9 cellular contexts compared by ENCODE assay signal in genomic region chr9:79574716-79575242, GRCh38. TPM values are rescaled to one million over a fixed set of nuclear protein-coding genes. Genes with fewer than 3 reads are reported as not detected.
DNase-seq lines count a peak whose midpoint lies in the region; ATAC-seq, FAIRE-seq and TF ChIP-seq lines count a peak whose summit lies in the region.
"Had no signal": no experiment of that assay in that cellular context is flagged by ENCODE, and none has a peak within 500 bp of the region (broad histone marks: within the 10 kb centered on the region; RNA-seq: fewer than 3 reads in every experiment).

No MANE protein-coding gene starts in this region.

- H3K4me1 ChIP-seq in small intestine (ENCODE audit: control insufficient read depth in 2 of 2, insufficient read depth in 1 of 2, low read depth in 1 of 2, low read length in 1 of 2): peaks cover 7 to 8% of the 10 kb centered on the region in 2 donors

- CTCF ChIA-PET in WTC11 (lab: Charles Lee): no interaction called here

- H3K4me1 Mint-ChIP-seq in WTC11 (peaks cover 39% of the 10 kb centered on the region), glutamatergic neuron (ENCODE audit: low read depth, unreplicated experiment) (peaks cover 34% of the 10 kb centered on the region)

- H3K27me3 Mint-ChIP-seq in WTC11 (ENCODE audit: low read depth) (peaks cover 6% of the 10 kb centered on the region; the same call in 1 of the 2 replicates), glutamatergic neuron (ENCODE audit: unreplicated experiment) (peaks cover 7% of the 10 kb centered on the region)

- no peaks in the 10 kb centered on the region for H3K27me3 ChIP-seq in small intestine (ENCODE audit: control insufficient read depth in 2 of 2, insufficient read depth in 2 of 2, low read length in 2 of 2)

- ATAC-seq in WTC11 (no peak), HG03521 (IDR thresholded peaks at IDR 0.05; ENCODE audit: unreplicated experiment) (no peak)

- no peak overlapping the region for H3K27ac ChIP-seq in small intestine (ENCODE audit: low read depth in 1 of 2, low read length in 1 of 2)

- H3K9me3 Mint-ChIP-seq in WTC11: no peaks in the 10 kb centered on the region
- peaks cover 19% of the 10 kb centered on the region for H3K9me3 Mint-ChIP-seq in glutamatergic neuron (ENCODE audit: unreplicated experiment)

- DNase-seq in NCI-H2227 (lab: John Stamatoyannopoulos, UW; ENCODE audit: unreplicated experiment) (peak; percentile 15), NCI-H2227 treated with DMSO at 0.1 percent for 48 hours (lab: John Stamatoyannopoulos, UW) (no peak), WTC11 (ENCODE audit: low spot score) (no peak), glutamatergic neuron (no peak), skeletal muscle cell (ENCODE audit: low read depth) (no peak), small intestine (no peak), NK-92 (lab: John Stamatoyannopoulos, UW; ENCODE audit: unreplicated experiment) (no peak)
- DNase-seq: stimulated activated CD4-positive, alpha-beta T cell treated with anti-CD3 and anti-CD28 coated beads, Interleukin-4, amount 100 ng/mL, for 4 hours had no signal

- TF ChIP-seq CTCF in WTC11 (IDR thresholded peaks at IDR 0.05): no peak
- no peak for TF ChIP-seq CTCF in glutamatergic neuron (IDR thresholded peaks at IDR 0.05; ENCODE audit: partially characterized antibody, unreplicated experiment)

- POLR2A ChIA-PET in WTC11 (lab: Charles Lee): no interaction called here

- no peak for FAIRE-seq in small intestine (lab: Jason Lieb, UNC)

- peaks cover 22% of the 10 kb centered on the region for H3K36me3 Mint-ChIP-seq in WTC11
- H3K36me3 Mint-ChIP-seq in glutamatergic neuron (ENCODE audit: unreplicated experiment): peaks cover 5% of the 10 kb centered on the region

- H3K4me3 ChIP-seq in skeletal muscle cell (ENCODE audit: low read depth, low read length): peak overlapping the region; percentile 78
- H3K4me3 ChIP-seq in small intestine (ENCODE audit: low read depth in 1 of 2, low read length in 2 of 2): no peak overlapping the region

- H3K4me3 Mint-ChIP-seq in WTC11 (peak overlapping the region; percentile 93), glutamatergic neuron (ENCODE audit: unreplicated experiment) (peak overlapping the region; percentile 96)

- H3K27ac Mint-ChIP-seq in WTC11 (no peak overlapping the region), glutamatergic neuron (ENCODE audit: unreplicated experiment) (no peak overlapping the region)

- no peaks in the 10 kb centered on the region for H3K9me3 ChIP-seq in small intestine (ENCODE audit: control insufficient read depth, low read depth)

- no peaks in the 10 kb centered on the region for H3K36me3 ChIP-seq in small intestine (ENCODE audit: control insufficient read depth in 2 of 2, insufficient read depth in 2 of 2, low read length in 2 of 2)

- 84 to 93% (median 92%) methylated on average over 4 of the region's 4 CpGs for WGBS in small intestine, 3 donors

TF ChIP-seq in WTC11, 78 proteins besides CTCF, POLR2A, EP300 and RAD21:
- TF ChIP-seq, protein P1, sequence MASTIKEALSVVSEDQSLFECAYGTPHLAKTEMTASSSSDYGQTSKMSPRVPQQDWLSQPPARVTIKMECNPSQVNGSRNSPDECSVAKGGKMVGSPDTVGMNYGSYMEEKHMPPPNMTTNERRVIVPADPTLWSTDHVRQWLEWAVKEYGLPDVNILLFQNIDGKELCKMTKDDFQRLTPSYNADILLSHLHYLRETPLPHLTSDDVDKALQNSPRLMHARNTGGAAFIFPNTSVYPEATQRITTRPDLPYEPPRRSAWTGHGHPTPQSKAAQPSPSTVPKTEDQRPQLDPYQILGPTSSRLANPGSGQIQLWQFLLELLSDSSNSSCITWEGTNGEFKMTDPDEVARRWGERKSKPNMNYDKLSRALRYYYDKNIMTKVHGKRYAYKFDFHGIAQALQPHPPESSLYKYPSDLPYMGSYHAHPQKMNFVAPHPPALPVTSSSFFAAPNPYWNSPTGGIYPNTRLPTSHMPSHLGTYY (CRISPR knock-in tag; IDR thresholded peaks at IDR 0.05): no peak
- TF ChIP-seq NFYB (CRISPR knock-in tag; conservative IDR thresholded peaks at IDR 0.05; ENCODE audit: low read depth) (no peak), AR (CRISPR knock-in tag; IDR thresholded peaks at IDR 0.05) (no peak), FOXJ3 (CRISPR knock-in tag; IDR thresholded peaks at IDR 0.05; ENCODE audit: borderline replicate concordance) (no peak), NR1H2 (CRISPR knock-in tag; IDR thresholded peaks at IDR 0.05) (no peak), ATF1 (CRISPR knock-in tag; IDR thresholded peaks at IDR 0.05) (no peak), STAT6 (CRISPR knock-in tag; conservative IDR thresholded peaks at IDR 0.05; ENCODE audit: low read depth) (no peak), USF2 (CRISPR knock-in tag; IDR thresholded peaks at IDR 0.05) (no peak), EMX1 (CRISPR knock-in tag; IDR thresholded peaks at IDR 0.05) (no peak), JAZF1 (CRISPR knock-in tag; IDR thresholded peaks at IDR 0.05) (no peak)
- TF ChIP-seq, protein P2, sequence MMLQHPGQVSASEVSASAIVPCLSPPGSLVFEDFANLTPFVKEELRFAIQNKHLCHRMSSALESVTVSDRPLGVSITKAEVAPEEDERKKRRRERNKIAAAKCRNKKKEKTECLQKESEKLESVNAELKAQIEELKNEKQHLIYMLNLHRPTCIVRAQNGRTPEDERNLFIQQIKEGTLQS (CRISPR knock-in tag; conservative IDR thresholded peaks at IDR 0.05): no peak
- TF ChIP-seq, protein P3, sequence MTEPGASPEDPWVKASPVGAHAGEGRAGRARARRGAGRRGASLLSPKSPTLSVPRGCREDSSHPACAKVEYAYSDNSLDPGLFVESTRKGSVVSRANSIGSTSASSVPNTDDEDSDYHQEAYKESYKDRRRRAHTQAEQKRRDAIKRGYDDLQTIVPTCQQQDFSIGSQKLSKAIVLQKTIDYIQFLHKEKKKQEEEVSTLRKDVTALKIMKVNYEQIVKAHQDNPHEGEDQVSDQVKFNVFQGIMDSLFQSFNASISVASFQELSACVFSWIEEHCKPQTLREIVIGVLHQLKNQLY (CRISPR knock-in tag; IDR thresholded peaks at IDR 0.05): no peak
TF ChIP-seq in WTC11: peak in this region for 0.

RNA-seq across cellular contexts. Expression of gene TLE4, which starts 3.0 kb away (rescaled TPM):
- total RNA-seq in WTC11 (2021): 48.1 to 50.9 TPM (median 49.8 TPM) in 3 replicates
- 97.4 TPM for total RNA-seq in glutamatergic neuron (ENCODE audit: unreplicated experiment)
- 1 to 10 TPM; 4.0 to 8.4 (median 8.0) TPM for polyA plus RNA-seq in small intestine
